ENCODE assay signal across 18 cellular contexts in genomic region chr18:7523772-7524171, GRCh38. TPM values are rescaled to one million over a fixed set of nuclear protein-coding genes. Genes with fewer than 3 reads are reported as not detected.
DNase-seq lines count a peak whose midpoint lies in the region; ATAC-seq, FAIRE-seq and TF ChIP-seq lines count a peak whose summit lies in the region.
"Had no signal": no experiment of that assay in that cellular context is flagged by ENCODE, and none has a peak within 500 bp of the region (broad histone marks: within the 10 kb centered on the region; RNA-seq: fewer than 3 reads in every experiment).

No MANE protein-coding gene starts in this region.

- peaks cover 8% of the 10 kb centered on the region for H3K4me1 ChIP-seq in NT2/D1 (ENCODE audit: insufficient read depth, insufficient read length)
- H3K4me1 ChIP-seq in mesendoderm (ENCODE audit: control insufficient read depth, low read depth, low read length), result no peaks in the 10 kb centered on the region
- peaks cover 3 to 6% of the 10 kb centered on the region in 2 experiments for H3K4me1 ChIP-seq in trophoblast cell (ENCODE audit: control insufficient read depth in 1 of 2, insufficient read depth in 2 of 2, low read length in 2 of 2)
- peaks cover 0 to 11% (median 0%) of the 10 kb centered on the region in 4 donors for H3K4me1 ChIP-seq in upper lobe of left lung
- H3K4me1 ChIP-seq in psoas muscle, result no peaks in the 10 kb centered on the region
- H3K4me1 ChIP-seq: A549, BE2C, HAP-1 had no signal

- no peak overlapping the region for H3K27ac Mint-ChIP-seq in activated T-cell treated with anti-CD3 and anti-CD28 coated beads, Interleukin-2, amount 50 U/mL, for 72 hours
- H3K27ac Mint-ChIP-seq: CD4-positive, alpha-beta memory T cell had no signal

- H3K9me3 Mint-ChIP-seq in activated T-cell treated with anti-CD3 and anti-CD28 coated beads, Interleukin-2, amount 50 U/mL, for 72 hours, result peaks cover 0 to 2% of the 10 kb centered on the region in 2 donors
- H3K9me3 Mint-ChIP-seq: CD4-positive, alpha-beta memory T cell had no signal

- H3K4ac ChIP-seq in mesendoderm (ENCODE audit: low read depth, low read length) (no peak overlapping the region), trophoblast cell (ENCODE audit: low read depth, low read length) (no peak overlapping the region)

- H4K12ac ChIP-seq in trophoblast cell (ENCODE audit: low read depth, low read length), result peak overlapping the region; percentile 70

- no peak overlapping the region for H2BK12ac ChIP-seq in trophoblast cell (ENCODE audit: low read length)

- H3K4me1 Mint-ChIP-seq in activated T-cell treated with anti-CD3 and anti-CD28 coated beads, Interleukin-2, amount 50 U/mL, for 72 hours (ENCODE audit: low read depth), result no peaks in the 10 kb centered on the region
- H3K4me1 Mint-ChIP-seq: CD4-positive, alpha-beta memory T cell had no signal

- TF ChIP-seq CTCF in upper lobe of left lung (IDR thresholded peaks at IDR 0.05), result no peak
- no peak for TF ChIP-seq CTCF in psoas muscle (IDR thresholded peaks at IDR 0.05)

- H4K5ac ChIP-seq in mesendoderm (ENCODE audit: low read length), result no peak overlapping the region

- no peaks in the 10 kb centered on the region for H3K27me3 Mint-ChIP-seq in activated T-cell treated with anti-CD3 and anti-CD28 coated beads, Interleukin-2, amount 50 U/mL, for 72 hours (ENCODE audit: low read depth)
- H3K27me3 Mint-ChIP-seq: CD4-positive, alpha-beta memory T cell had no signal

- H2AFZ ChIP-seq in trophoblast cell (ENCODE audit: insufficient read depth, low read length, poor library complexity), result no peak overlapping the region
- H2AFZ ChIP-seq: GM23248 had no signal

- H3K4me2 ChIP-seq in mesendoderm (ENCODE audit: low read length), result no peak overlapping the region
- H3K4me2 ChIP-seq in trophoblast cell (ENCODE audit: low read length), result no peak overlapping the region
- H3K4me2 ChIP-seq: A549 had no signal

- H3K36me3 ChIP-seq in H7 (replicated peaks; ENCODE audit: control insufficient read depth, insufficient read depth, low read length) (no peaks in the 10 kb centered on the region), NT2/D1 (ENCODE audit: insufficient read depth, insufficient read length, low read length) (no peaks in the 10 kb centered on the region), mesendoderm (ENCODE audit: control insufficient read depth, insufficient read depth, low read length) (no peaks in the 10 kb centered on the region), trophoblast cell (ENCODE audit: control insufficient read depth in 1 of 2, insufficient read depth in 2 of 2, low read length in 2 of 2) (no peaks in the 10 kb centered on the region), upper lobe of left lung (no peaks in the 10 kb centered on the region), psoas muscle (ENCODE audit: insufficient read depth in 1 of 2, low read depth in 1 of 2) (no peaks in the 10 kb centered on the region)
- H3K36me3 ChIP-seq: BE2C, HAP-1 had no signal

- H3K23ac ChIP-seq in mesendoderm (ENCODE audit: low read length) (no peak overlapping the region), trophoblast cell (ENCODE audit: low read length) (no peak overlapping the region)

- H3K4me3 ChIP-seq in H7 (ENCODE audit: insufficient read depth, low read depth, low read length) (no peak overlapping the region), NT2/D1 (ENCODE audit: insufficient read length, low read depth) (no peak overlapping the region), mesendoderm (ENCODE audit: low read length) (no peak overlapping the region), trophoblast cell (ENCODE audit: low read depth, low read length) (no peak overlapping the region), upper lobe of left lung (no peak overlapping the region), psoas muscle (no peak overlapping the region)
- H3K4me3 ChIP-seq: A549, GM23248, HAP-1, K562 had no signal

- no peak overlapping the region for H3K27ac ChIP-seq in mesendoderm (ENCODE audit: low read depth, low read length)
- H3K27ac ChIP-seq in trophoblast cell (ENCODE audit: low read depth, low read length), result peak overlapping the region; percentile 16
- no peak overlapping the region for H3K27ac ChIP-seq in upper lobe of left lung
- H3K27ac ChIP-seq in psoas muscle, result no peak overlapping the region
- H3K27ac ChIP-seq: A549, C4-2B, GM23248, HL-60 had no signal

- DNase-seq in H7 (peak; percentile 37), NT2/D1 (ENCODE audit: low read depth, low spot score) (no peak), mesendoderm (peak; percentile 48), trophoblast cell (peak; percentile 33 to 48), upper lobe of left lung (no peak), psoas muscle (no peak), GM19239 (ENCODE audit: insufficient read length, low spot score) (no peak)
- DNase-seq in activated T-cell treated with anti-CD3 and anti-CD28 coated beads, Interleukin-2, amount 50 U/mL, for 72 hours, result no peak
- DNase-seq: BE2C; CD4-positive, alpha-beta memory T cell; DMS79; GM23248 had no signal

- H2AK5ac ChIP-seq in mesendoderm (ENCODE audit: low read length) (no peak overlapping the region), trophoblast cell (ENCODE audit: low read length) (no peak overlapping the region)

- peak overlapping the region; percentile 48 for H3K14ac ChIP-seq in trophoblast cell (ENCODE audit: low read length)

- no peak for TF ChIP-seq EP300 in upper lobe of left lung (IDR thresholded peaks at IDR 0.05)

- no peaks in the 10 kb centered on the region for H3K27me3 ChIP-seq in H7 (ENCODE audit: control insufficient read depth, insufficient read depth, low read length)
- no peaks in the 10 kb centered on the region for H3K27me3 ChIP-seq in NT2/D1 (ENCODE audit: insufficient read depth, insufficient read length)
- H3K27me3 ChIP-seq in mesendoderm (ENCODE audit: insufficient read depth, low read length, poor library complexity), result no peaks in the 10 kb centered on the region
- H3K27me3 ChIP-seq in trophoblast cell (ENCODE audit: insufficient read depth, low read length), result no peaks in the 10 kb centered on the region
- H3K27me3 ChIP-seq in upper lobe of left lung, result no peaks in the 10 kb centered on the region
- no peaks in the 10 kb centered on the region for H3K27me3 ChIP-seq in psoas muscle (ENCODE audit: insufficient read depth in 3 of 3, low read length in 2 of 3)
- H3K27me3 ChIP-seq: BE2C had no signal

- H3K4me3 Mint-ChIP-seq in activated T-cell treated with anti-CD3 and anti-CD28 coated beads, Interleukin-2, amount 50 U/mL, for 72 hours, result no peak overlapping the region
- H3K4me3 Mint-ChIP-seq: CD4-positive, alpha-beta memory T cell had no signal

- H3K56ac ChIP-seq in mesendoderm (ENCODE audit: low read length), result peak overlapping the region; percentile 36

- H2BK5ac ChIP-seq in mesendoderm (ENCODE audit: low read length) (no peak overlapping the region), trophoblast cell (ENCODE audit: low read depth, low read length, poor library complexity) (no peak overlapping the region)

- no peaks in the 10 kb centered on the region for H3K36me3 Mint-ChIP-seq in activated T-cell treated with anti-CD3 and anti-CD28 coated beads, Interleukin-2, amount 50 U/mL, for 72 hours (ENCODE audit: insufficient read depth in 2 of 2)
- H3K36me3 Mint-ChIP-seq: CD4-positive, alpha-beta memory T cell had no signal

- H3K79me1 ChIP-seq in mesendoderm (ENCODE audit: low read length) (no peaks in the 10 kb centered on the region), trophoblast cell (ENCODE audit: low read length) (peaks cover 3% of the 10 kb centered on the region)

- ATAC-seq in upper lobe of left lung (ENCODE audit: low FRiP score in 2 of 2), result no peak
- no peak for ATAC-seq in psoas muscle
- ATAC-seq in activated T-cell treated with anti-CD3 and anti-CD28 coated beads, Interleukin-2, amount 50 U/mL, for 72 hours (replicated peaks in 1 of 2), result no peak
- ATAC-seq: A549, K562 had no signal

- H3K9ac ChIP-seq in NT2/D1 (ENCODE audit: insufficient read length, low read depth) (peak overlapping the region; percentile 28), mesendoderm (ENCODE audit: low read length) (no peak overlapping the region), trophoblast cell (ENCODE audit: low read length) (no peak overlapping the region)
- H3K9ac ChIP-seq: GM23248 had no signal

- intact Hi-C loops in psoas muscle (cut with DNase I), result no loop called here

- H4K8ac ChIP-seq in mesendoderm (ENCODE audit: low read depth, low read length) (no peak overlapping the region), trophoblast cell (ENCODE audit: low read depth, low read length) (no peak overlapping the region)

- H3K9me3 ChIP-seq in NT2/D1 (ENCODE audit: insufficient read depth, low read length), result no peaks in the 10 kb centered on the region
- no peaks in the 10 kb centered on the region for H3K9me3 ChIP-seq in trophoblast cell (ENCODE audit: insufficient read depth, low read depth, low read length)
- H3K9me3 ChIP-seq in upper lobe of left lung, result no peaks in the 10 kb centered on the region
- H3K9me3 ChIP-seq in psoas muscle, result no peaks in the 10 kb centered on the region
- H3K9me3 ChIP-seq: A549, BE2C, HAP-1 had no signal

- H4K91ac ChIP-seq in trophoblast cell (ENCODE audit: low read depth, low read length), result peak overlapping the region; percentile 54

- WGBS in mesendoderm (ENCODE audit: extremely low coverage, insufficient coverage, low lambda C conversion rate), result no CpG with 5 or more reads among the region's 3 CpGs
- whole genome bisulfite sequencing in trophoblast cell (ENCODE audit: extremely low coverage, insufficient coverage, insufficient read length), result no CpG with 5 or more reads among the region's 3 CpGs
- WGBS in upper lobe of left lung, 2 donors, result 93 to 97% methylated on average over 3 of the region's 3 CpGs
- WGBS in psoas muscle, 3 donors, result 84 to 94% (median 90%) methylated on average over 3 of the region's 3 CpGs

- H3K18ac ChIP-seq in mesendoderm (ENCODE audit: low read length) (no peak overlapping the region), trophoblast cell (ENCODE audit: low read length) (no peak overlapping the region)

- H2BK120ac ChIP-seq in mesendoderm (ENCODE audit: low read depth, low read length) (no peak overlapping the region), trophoblast cell (ENCODE audit: insufficient read depth, low read length, poor library complexity) (peak overlapping the region; percentile 31)

- FAIRE-seq in GM19239 (lab: Jason Lieb, UNC), result no peak
- FAIRE-seq: A549, G401.6, K562 had no signal

- no peaks in the 10 kb centered on the region for H3K79me2 ChIP-seq in mesendoderm (ENCODE audit: control insufficient read depth, insufficient read depth, low read length)
- H3K79me2 ChIP-seq in trophoblast cell (ENCODE audit: control insufficient read depth, insufficient read depth, low read length, poor library complexity), result peaks cover 4% of the 10 kb centered on the region

- TF ChIP-seq POLR2A in upper lobe of left lung (IDR thresholded peaks at IDR 0.05), result no peak

- H2BK15ac ChIP-seq in mesendoderm (replicated peaks; ENCODE audit: low read depth), result no peak overlapping the region

RNA-seq across cellular contexts. Expression of gene PTPRM, which starts 43.3 kb away (rescaled TPM):
- total RNA-seq in H7 (2014; rRNA removed; shearing (Covaris generic)), result 14.4 and 14.5 TPM in 2 replicates
- 11.5 TPM for polyA plus RNA-seq in mesendoderm (2013, experiment 1 of 2)
- polyA plus RNA-seq in mesendoderm (2013, experiment 2 of 2), result 10.8 TPM
- polyA plus RNA-seq in trophoblast cell (2013), result 73.1 and 78.5 TPM in 2 replicates
- total RNA-seq in upper lobe of left lung (100 to 1,000 TPM in 5 of 6 donors, 10 to 100 TPM in 1; 82.0 to 201 (median 154) TPM), psoas muscle (10 to 100 TPM; 33.7 to 78.9 (median 40.4) TPM)
- polyA plus RNA-seq in psoas muscle, result 10 to 100 TPM; 27.4 to 42.0 (median 27.9) TPM
- 10 to 100 TPM in 1 of 2 donors, 1 to 10 TPM in 1; 6.3 to 21.3 TPM for total RNA-seq in activated T-cell treated with anti-CD3 and anti-CD28 coated beads, Interleukin-2, amount 50 U/mL, for 72 hours

Comparison
In these comparisons a context has a peak if more than half of its experiments do, and no peak if none do; other contexts are left out.
1. DNase-seq: peak in H7 (single experiment), mesendoderm (single experiment) and trophoblast cell (2 of 2); none in NT2/D1 (single experiment), upper lobe of left lung (0 of 2), psoas muscle (0 of 2), activated T-cell treated with anti-CD3 and anti-CD28 coated beads, Interleukin-2, amount 50 U/mL, for 72 hours (0 of 2) and GM19239 (single experiment).